In the genomic region with DNA sequence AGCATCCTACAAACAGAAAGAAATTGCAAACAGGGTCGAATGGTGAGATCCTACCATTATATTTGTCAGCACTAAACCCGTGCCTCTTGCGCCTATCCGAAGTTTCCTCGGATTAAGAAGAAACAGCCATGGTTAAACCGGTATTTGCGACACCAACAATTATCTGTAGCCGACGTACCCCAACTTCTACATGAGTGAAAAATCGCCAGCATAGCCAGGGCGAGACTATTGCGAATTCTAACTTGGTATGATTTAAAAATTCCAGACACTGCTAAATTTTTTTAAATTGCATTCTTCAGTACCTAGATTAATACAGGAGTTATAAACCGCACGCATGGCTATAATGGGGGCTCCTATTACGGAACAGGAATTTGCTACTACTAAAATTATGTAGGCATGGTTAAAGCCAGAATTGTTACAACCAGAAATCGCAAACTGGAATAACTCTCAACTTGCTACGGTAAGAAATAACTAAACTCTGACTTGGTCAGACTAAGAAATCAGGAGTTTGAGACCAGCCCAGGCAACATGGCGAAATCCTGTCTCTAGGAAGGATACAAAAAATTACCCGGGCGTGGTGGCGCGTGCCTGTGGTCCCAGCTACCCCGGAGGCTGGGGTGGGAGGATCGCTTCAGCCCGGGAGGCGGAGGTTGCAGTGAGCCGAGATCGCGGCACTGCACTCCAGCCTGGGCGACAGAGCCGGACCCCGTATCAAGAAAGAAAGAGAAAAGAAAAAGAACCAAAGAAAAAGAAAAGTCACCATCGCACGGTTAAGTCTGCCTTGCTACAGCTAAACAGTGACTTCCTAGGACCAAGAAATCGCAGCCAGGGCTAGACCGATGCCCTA, we compare ENCODE assay signal across 8 cellular contexts. TPM values are rescaled to one million over a fixed set of nuclear protein-coding genes. Genes with fewer than 3 reads are reported as not detected.
DNase-seq lines count a peak whose midpoint lies in the region; ATAC-seq and TF ChIP-seq lines count a peak whose summit lies in the region.

No MANE protein-coding gene starts in this region.

- no peaks in the 10 kb centered on the region for H3K27me3 Mint-ChIP-seq in activated naive CD4-positive, alpha-beta T cell treated with anti-CD3 and anti-CD28 coated beads, Interleukin-2, amount 50 U/mL, for 24 hours

- no peaks in the 10 kb centered on the region for H3K9me3 Mint-ChIP-seq in activated naive CD4-positive, alpha-beta T cell treated with anti-CD3 and anti-CD28 coated beads, Interleukin-2, amount 50 U/mL, for 24 hours

- peaks cover 8% of the 10 kb centered on the region for H3K4me1 ChIP-seq in cardiac muscle cell (ENCODE audit: low read depth)

- ATAC-seq in HG03280 (IDR thresholded peaks at IDR 0.05; ENCODE audit: unreplicated experiment) (peak; percentile 16), HG02970 (IDR thresholded peaks at IDR 0.05; ENCODE audit: low FRiP score, unreplicated experiment) (no peak)

- H3K36me3 ChIP-seq in cardiac muscle cell: peaks cover under 1% of the 10 kb centered on the region

- H3K27ac ChIP-seq in RWPE1 (peak overlapping the region; percentile 98), cardiac muscle cell (peak overlapping the region; percentile 97)

- H3K4me3 Mint-ChIP-seq in activated naive CD4-positive, alpha-beta T cell treated with anti-CD3 and anti-CD28 coated beads, Interleukin-2, amount 50 U/mL, for 24 hours: peak overlapping the region; percentile 99

- H3K4me1 Mint-ChIP-seq in activated naive CD4-positive, alpha-beta T cell treated with anti-CD3 and anti-CD28 coated beads, Interleukin-2, amount 50 U/mL, for 24 hours: peaks cover 35% of the 10 kb centered on the region

- H3K27me3 ChIP-seq in cardiac muscle cell: no peaks in the 10 kb centered on the region

- H3K4me3 ChIP-seq in cardiac muscle cell: peak overlapping the region; percentile 75

- peak overlapping the region; percentile 100 for H3K27ac Mint-ChIP-seq in activated naive CD4-positive, alpha-beta T cell treated with anti-CD3 and anti-CD28 coated beads, Interleukin-2, amount 50 U/mL, for 24 hours

- TF ChIP-seq CTCF in RWPE1 (conservative IDR thresholded peaks at IDR 0.05; ENCODE audit: low read depth) (no peak), cardiac muscle cell (IDR thresholded peaks at IDR 0.05; ENCODE audit: low read depth, low read length) (no peak)

- peaks cover 10% of the 10 kb centered on the region for H3K36me3 Mint-ChIP-seq in activated naive CD4-positive, alpha-beta T cell treated with anti-CD3 and anti-CD28 coated beads, Interleukin-2, amount 50 U/mL, for 24 hours

- H3K9me3 ChIP-seq in cardiac muscle cell (ENCODE audit: low read depth): no peaks in the 10 kb centered on the region

- CTCF ChIA-PET in RWPE1 (lab: Yijun Ruan, JAX): interaction anchor here (0.6 to 2.2 kb wide), 12 partner anchors 19 to 234 kb away, joined by 3 to 11 read pairs (median 4); no protein-coding TSS in a partner anchor

- POLR2A ChIA-PET in RWPE1 (lab: Yijun Ruan, JAX; ENCODE audit: low non-redundant PET): no interaction called here

- DNase-seq in NCI-H1092 treated with DMSO at 0.1 percent for 48 hours (lab: John Stamatoyannopoulos, UW) (peak; percentile 68), NCI-H1092 (lab: John Stamatoyannopoulos, UW) (no peak), RWPE1 (ENCODE audit: low spot score) (peak; percentile 20), cardiac muscle cell (ENCODE audit: low read depth in 1 of 2, low spot score in 1 of 2) (peak; percentile 28 to 81), pons (ENCODE audit: low spot score) (peak; percentile 72)

RNA-seq across cellular contexts. Expression of gene ANXA2R, which starts 25.5 kb away (rescaled TPM):
- 0.32 and 0.63 TPM in 2 replicates for total RNA-seq in cardiac muscle cell
- 0.43 and 0.46 TPM in 2 replicates for polyA plus RNA-seq in cardiac muscle cell

RNA-seq across cellular contexts. Expression of gene ZNF131, which starts 55.1 kb away (rescaled TPM):
- 23.7 and 42.2 TPM in 2 replicates for total RNA-seq in cardiac muscle cell
- polyA plus RNA-seq in cardiac muscle cell: 32.2 and 38.5 TPM in 2 replicates
